Comparison of ENCODE assay signal across 1 cellular context in genomic region chr19:34562344-34562743, GRCh38.
TF ChIP-seq lines count a peak whose summit lies in the region.
"Not testable (repeated sequence)": the region's sequence is repeated elsewhere in the genome, so short reads cannot be mapped to it uniquely, and the experiment has no call there.

No MANE protein-coding gene starts in this region.

- not testable (repeated sequence) for H3K36me3 ChIP-seq in HEK293 (ENCODE audit: control insufficient read depth in 2 of 2, insufficient read depth in 1 of 2, low read length in 2 of 2)

- not testable (repeated sequence) for H3K27ac ChIP-seq in HEK293 (ENCODE audit: extremely low read depth, low read depth, low read length)

- not testable (repeated sequence) for H3K4me1 ChIP-seq in HEK293 (ENCODE audit: control insufficient read depth, insufficient read depth, low read length)

- CTCF ChIA-PET in HEK293 (lab: Yijun Ruan, JAX), result interaction anchor here (1.0 kb wide), 1 partner anchor 144 kb away, joined by 3 read pairs; no protein-coding TSS in a partner anchor

- POLR2A ChIA-PET in HEK293 (lab: Yijun Ruan, JAX), result not testable (repeated sequence)

- TF ChIP-seq CTCF in HEK293 (tag by site-specific recombination; IDR thresholded peaks at IDR 0.05), result not testable (repeated sequence)

- not testable (repeated sequence) for H3K9me3 ChIP-seq in HEK293 (ENCODE audit: control insufficient read depth, insufficient read depth, low read depth, low read length)

- H3K4me3 ChIP-seq in HEK293 (ENCODE audit: low read depth, low read length), result not testable (repeated sequence)

TF ChIP-seq in HEK293, 187 proteins besides CTCF, POLR2A, EP300 and RAD21:
- 0 out of 2 replicates have a peak, but pooled peaks have one; percentile 42 for TF ChIP-seq ZNF580 (tag by site-specific recombination; IDR thresholded peaks at IDR 0.05)
- peak; percentile 86 for TF ChIP-seq ZNF280D (tag by site-specific recombination; IDR thresholded peaks at IDR 0.05)
- peak; percentile 96 for TF ChIP-seq ZNF146 (tag by site-specific recombination; IDR thresholded peaks at IDR 0.05)
